8 cellular contexts compared by ENCODE assay signal in the genomic region with DNA sequence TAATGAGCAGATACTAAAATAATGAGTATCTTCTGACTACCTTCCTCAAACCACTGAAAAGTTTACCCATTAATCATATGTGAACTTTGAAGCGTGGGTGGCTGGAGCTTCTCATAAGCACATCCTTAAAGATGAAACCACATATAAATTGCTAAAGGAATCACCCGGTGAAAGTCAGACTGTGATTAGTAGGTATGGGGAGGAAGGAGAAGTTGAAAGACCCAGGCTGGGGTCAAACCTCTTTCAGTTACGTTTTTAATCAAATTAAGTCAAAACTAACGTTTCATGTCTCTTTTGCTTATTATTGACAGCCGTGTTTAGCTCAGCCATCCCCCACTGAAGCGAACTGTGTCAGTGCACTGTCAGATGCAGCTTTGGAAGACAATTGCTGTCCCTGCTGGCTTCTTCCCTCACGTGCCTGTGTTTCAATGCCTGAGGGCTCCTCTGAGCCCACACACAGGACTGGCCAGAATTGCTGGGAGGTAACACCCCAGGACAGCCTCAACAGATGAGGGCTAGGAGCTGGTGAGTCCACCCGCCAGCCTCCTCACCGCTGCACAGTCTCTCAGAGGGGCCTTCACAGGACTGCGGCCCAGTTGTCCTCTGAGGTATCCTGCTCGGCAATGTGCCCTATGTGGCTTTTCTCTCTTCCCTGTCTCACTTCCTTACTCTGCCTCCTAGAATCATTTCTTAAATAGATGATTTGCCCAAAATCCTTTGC. TPM values are rescaled to one million over a fixed set of nuclear protein-coding genes. Genes with fewer than 3 reads are reported as not detected.
A peak's percentile ranks its signal among the peaks of the same experiment; 100 is the strongest.
DNase-seq lines count a peak whose midpoint lies in the region; ATAC-seq and TF ChIP-seq lines count a peak whose summit lies in the region.

No MANE protein-coding gene starts in this region.

- H3K4me1 ChIP-seq in H9 (ENCODE audit: insufficient read depth, low read length) = no peaks in the 10 kb centered on the region; the same call in 1 of the 2 replicates
- peaks cover 11% of the 10 kb centered on the region for H3K4me1 ChIP-seq in neural progenitor cell

- H3T11ph ChIP-seq in H9 (ENCODE audit: low read length) = no peak overlapping the region

- H4K8ac ChIP-seq in H9 (replicated peaks; ENCODE audit: insufficient read length, low read depth, low read length) = no peak overlapping the region

- no peaks in the 10 kb centered on the region for H3K79me2 ChIP-seq in H9 (ENCODE audit: insufficient read depth, low read length)
- no peaks in the 10 kb centered on the region for H3K79me2 ChIP-seq in neural progenitor cell (ENCODE audit: low read depth)

- no peaks in the 10 kb centered on the region for H3K79me1 ChIP-seq in H9 (ENCODE audit: insufficient read depth, low read depth, low read length, poor library complexity, severe bottlenecking)

- no peak overlapping the region for H2AK5ac ChIP-seq in H9 (ENCODE audit: insufficient read length, low read length)

- no peak for TF ChIP-seq CTCF in H9 (conservative IDR thresholded peaks at IDR 0.05)
- no peak for TF ChIP-seq CTCF in neural progenitor cell (IDR thresholded peaks at IDR 0.05)

- no peak overlapping the region for H2BK5ac ChIP-seq in H9 (ENCODE audit: insufficient read length, low read length)

- H3K4me2 ChIP-seq in H9 (ENCODE audit: insufficient read depth, insufficient read length, low read length) (no peak overlapping the region), neural progenitor cell (peak overlapping the region; percentile 28)

- H3K27me3 Mint-ChIP-seq in H9 (ENCODE audit: low read depth) (peaks cover 3% of the 10 kb centered on the region; the same call in 1 of the 2 replicates), neural progenitor cell (ENCODE audit: insufficient read depth, low read depth) (peaks cover 3% of the 10 kb centered on the region)

- H2BK20ac ChIP-seq in H9 (ENCODE audit: low read depth, low read length, poor library complexity, severe bottlenecking) = no peak overlapping the region

- no peak overlapping the region for H3K56ac ChIP-seq in H9 (ENCODE audit: insufficient read length, low read depth, low read length)

- ATAC-seq in GM18502 (IDR thresholded peaks at IDR 0.05; ENCODE audit: poor library complexity, unreplicated experiment) = peak; percentile 81

- H3K27me3 ChIP-seq in H9 (ENCODE audit: insufficient read depth, low read length) (no peaks in the 10 kb centered on the region; the same call in 1 of the 2 replicates), neural progenitor cell (no peaks in the 10 kb centered on the region)

- no peak overlapping the region for H3K9ac ChIP-seq in H9 (ENCODE audit: extremely low read depth, insufficient read length, low read length)
- H3K9ac ChIP-seq in neural progenitor cell = no peak overlapping the region

- no peak overlapping the region for H2BK120ac ChIP-seq in H9 (ENCODE audit: low read depth, low read length, poor library complexity, severe bottlenecking)

- H3K9me3 Mint-ChIP-seq in H9 (no peaks in the 10 kb centered on the region), neural progenitor cell (peaks cover 3% of the 10 kb centered on the region)

- H3K23me2 ChIP-seq in H9 (ENCODE audit: insufficient read length, low read depth, low read length, poor library complexity, severe bottlenecking) = no peaks in the 10 kb centered on the region

- no peaks in the 10 kb centered on the region for H3F3A ChIP-seq in neural progenitor cell (ENCODE audit: low read depth)

- no peak overlapping the region for H3K27ac ChIP-seq in H9 (ENCODE audit: insufficient read length, low read depth, low read length)
- no peak overlapping the region for H3K27ac ChIP-seq in neural progenitor cell

- H3K23ac ChIP-seq in H9 (ENCODE audit: insufficient read length, low read depth, low read length) = no peak overlapping the region

- no peaks in the 10 kb centered on the region for H3K36me3 ChIP-seq in neural progenitor cell

- DNase-seq in H9 (peak; percentile 45), NAMALWA (ENCODE audit: low spot score) (peak; percentile 48), neural progenitor cell (ENCODE audit: low spot score) (peak; percentile 66), NCI-H1694 (lab: John Stamatoyannopoulos, UW) (no peak), SHP77 treated with DMSO at 0.1 percent for 48 hours (lab: John Stamatoyannopoulos, UW) (no peak), NCI-H2081 treated with DMSO at 0.1 percent for 48 hours (lab: John Stamatoyannopoulos, UW) (no peak)
- DNase-seq in activated T-helper 9 cell treated with anti-CD3 and anti-CD28 coated beads, Interleukin-2, amount 50 U/mL, for 16 hours (ENCODE audit: low read depth) = peak; percentile 31

- H4K5ac ChIP-seq in H9 (ENCODE audit: insufficient read length, low read depth, low read length) = no peak overlapping the region

- H4K91ac ChIP-seq in H9 (ENCODE audit: insufficient read length, low read depth, low read length) = no peak overlapping the region

- no peak overlapping the region for H3K4ac ChIP-seq in H9 (ENCODE audit: low read depth, low read length)

- H3K36me3 Mint-ChIP-seq in H9 (ENCODE audit: insufficient read depth in 1 of 3, low read depth in 3 of 3) (no peaks in the 10 kb centered on the region), neural progenitor cell (no peaks in the 10 kb centered on the region)

- H3K18ac ChIP-seq in H9 (ENCODE audit: insufficient read length, low read depth, low read length) = no peak overlapping the region

- no peak overlapping the region for H3K4me3 ChIP-seq in neural progenitor cell

- no peaks in the 10 kb centered on the region for H3K9me3 ChIP-seq in H9 (ENCODE audit: control insufficient read depth, low read depth, low read length)
- H3K9me3 ChIP-seq in neural progenitor cell (ENCODE audit: low read depth) = no peaks in the 10 kb centered on the region

- no peak overlapping the region for H2BK12ac ChIP-seq in H9 (ENCODE audit: insufficient read length, low read depth, low read length)

- WGBS in H9 (ENCODE audit: extremely low coverage, insufficient read length, low lambda C conversion rate) = no CpG with 5 or more reads among the region's 11 CpGs

- H2AFZ ChIP-seq in H9 (ENCODE audit: low read length) (no peak overlapping the region), neural progenitor cell (replicated peaks) (peak overlapping the region; percentile 55)

- H2BK15ac ChIP-seq in H9 (ENCODE audit: low read depth, low read length) = no peak overlapping the region

- H4K20me1 ChIP-seq in H9 (ENCODE audit: control insufficient read depth, insufficient read depth, insufficient read length) (no peaks in the 10 kb centered on the region), neural progenitor cell (ENCODE audit: low read depth) (no peaks in the 10 kb centered on the region)

- H3K4me3 Mint-ChIP-seq in H9 (no peak overlapping the region), neural progenitor cell (no peak overlapping the region)

- H3K4me1 Mint-ChIP-seq in H9 (peaks cover 18 to 26% of the 10 kb centered on the region in 2 experiments), neural progenitor cell (peaks cover 9% of the 10 kb centered on the region)

- H3K14ac ChIP-seq in H9 (ENCODE audit: insufficient read depth, low read length) = no peak overlapping the region

- H3K27ac Mint-ChIP-seq in H9 = no peak overlapping the region
- H3K27ac Mint-ChIP-seq in neural progenitor cell = no peak overlapping the region

RNA-seq across cellular contexts. Expression of gene SH3BP5, which starts 29.3 kb away (rescaled TPM):
- 5.5 and 6.8 TPM in 2 replicates for total RNA-seq in H9 (2021)
- total RNA-seq in neural progenitor cell (ENCODE audit: low replicate concordance) = 9.1 and 11.2 TPM in 2 replicates

Comparison
In these comparisons a context has a peak if more than half of its experiments do, and no peak if none do; other contexts are left out.
1. DNase-seq: peak in H9 (single experiment), NAMALWA (single experiment), activated T-helper 9 cell treated with anti-CD3 and anti-CD28 coated beads, Interleukin-2, amount 50 U/mL, for 16 hours (single experiment) and neural progenitor cell (single experiment); none in NCI-H1694 (single experiment), SHP77 treated with DMSO at 0.1 percent for 48 hours (single experiment) and NCI-H2081 treated with DMSO at 0.1 percent for 48 hours (single experiment).